Comparison of ENCODE assay signal across 8 cellular contexts in genomic region chr1:184866991-184867788, GRCh38.
DNase-seq lines count a peak whose midpoint lies in the region; ATAC-seq, FAIRE-seq and TF ChIP-seq lines count a peak whose summit lies in the region.

No MANE protein-coding gene starts in this region.

- peaks cover 1% of the 10 kb centered on the region for H3K27me3 Mint-ChIP-seq in endothelial cell (ENCODE audit: unreplicated experiment)

- peak overlapping the region; percentile 78 for H3K27ac Mint-ChIP-seq in endothelial cell (ENCODE audit: unreplicated experiment)

- no peak overlapping the region for H3K4me3 Mint-ChIP-seq in endothelial cell (ENCODE audit: unreplicated experiment)

- WGBS in small intestine, 3 donors = 59 to 80% (median 66%) methylated on average over 6 of the region's 6 CpGs

- peak; percentile 87 for DNase-seq in AG08395 (ENCODE audit: low spot score)
- DNase-seq in GM19240 (ENCODE audit: insufficient read length, low spot score) = peak; percentile 19
- DNase-seq in endothelial cell (ENCODE audit: low spot score) = no peak
- peak; percentile 58 for DNase-seq in small intestine
- DNase-seq in HK-2 (ENCODE audit: unreplicated experiment) = no peak
- DNase-seq in NCI-H146 treated with DMSO at 0.1 percent for 48 hours (lab: John Stamatoyannopoulos, UW; ENCODE audit: unreplicated experiment) = no peak

- no peaks in the 10 kb centered on the region for H3K27me3 ChIP-seq in small intestine (ENCODE audit: control insufficient read depth in 2 of 2, insufficient read depth in 2 of 2, low read length in 2 of 2)

- no peaks in the 10 kb centered on the region for H3K36me3 ChIP-seq in small intestine (ENCODE audit: control insufficient read depth in 2 of 2, insufficient read depth in 2 of 2, low read length in 2 of 2)

- H3K4me3 ChIP-seq in small intestine (ENCODE audit: low read depth in 1 of 2, low read length in 2 of 2) = no peak overlapping the region

- H3K9me3 ChIP-seq in small intestine (ENCODE audit: control insufficient read depth, low read depth) = no peaks in the 10 kb centered on the region

- TF ChIP-seq CTCF in endothelial cell (IDR thresholded peaks at IDR 0.05; ENCODE audit: unreplicated experiment) = no peak

- no peaks in the 10 kb centered on the region for H3K9me3 Mint-ChIP-seq in endothelial cell (ENCODE audit: unreplicated experiment)

- ATAC-seq in HG03354 (IDR thresholded peaks at IDR 0.05; ENCODE audit: poor library complexity, severe bottlenecking, unreplicated experiment) = peak; percentile 97
- peak; percentile 90 to 92 for ATAC-seq in activated CD4-positive, CD25-positive, alpha-beta regulatory T cell treated with anti-CD3 and anti-CD28 coated beads, Interleukin-2, amount 50 U/mL, for 24 hours

- no peaks in the 10 kb centered on the region for H3K4me1 ChIP-seq in small intestine (ENCODE audit: control insufficient read depth in 2 of 2, insufficient read depth in 1 of 2, low read depth in 1 of 2, low read length in 1 of 2)

- peak overlapping the region; percentile 30 to 75 for H3K27ac ChIP-seq in small intestine (ENCODE audit: low read depth in 1 of 2, low read length in 1 of 2)

- no peak for FAIRE-seq in small intestine (lab: Jason Lieb, UNC)

- H3K4me1 Mint-ChIP-seq in endothelial cell (ENCODE audit: unreplicated experiment) = peaks cover 33% of the 10 kb centered on the region

- peaks cover 10% of the 10 kb centered on the region for H3K36me3 Mint-ChIP-seq in endothelial cell (ENCODE audit: low read depth, unreplicated experiment)

Comparison
In these comparisons a context has a peak if more than half of its experiments do, and no peak if none do; other contexts are left out.
1. DNase-seq: peak in AG08395 (single experiment), GM19240 (single experiment) and small intestine (single experiment); none in endothelial cell (single experiment), HK-2 (single experiment) and NCI-H146 treated with DMSO at 0.1 percent for 48 hours (single experiment).